In the genomic region with DNA sequence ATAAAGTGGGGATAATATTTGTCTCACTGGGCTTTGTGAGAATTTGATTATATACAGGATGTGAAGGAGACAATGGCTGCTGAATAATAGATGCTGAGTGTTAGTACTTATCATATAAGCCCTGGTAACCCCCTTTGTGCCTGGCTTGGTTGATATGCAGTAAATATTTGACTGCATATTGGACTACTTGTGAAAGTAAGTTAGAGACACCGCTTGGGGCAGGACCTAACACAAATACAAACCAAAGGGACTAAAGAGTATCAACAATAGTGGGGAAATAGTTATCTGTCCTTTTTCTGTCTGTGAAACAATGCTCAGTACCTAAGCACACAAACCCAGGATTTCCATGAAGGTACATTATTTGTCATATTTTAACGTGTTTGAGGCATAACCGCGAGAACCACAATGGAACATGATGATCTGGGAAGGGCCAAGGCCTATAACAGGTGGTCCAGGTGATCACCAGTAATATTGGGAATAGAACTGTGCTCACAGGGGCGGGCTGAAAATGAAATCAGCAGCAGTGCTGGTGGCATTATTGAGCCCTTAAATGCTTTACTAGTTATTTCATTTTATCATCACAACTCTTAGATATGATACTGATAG, we compare ENCODE assay signal across 15 cellular contexts.
DNase-seq lines count a peak whose midpoint lies in the region; ATAC-seq and TF ChIP-seq lines count a peak whose summit lies in the region.
"Had no signal": no experiment of that assay in that cellular context is flagged by ENCODE, and none has a peak within 500 bp of the region (broad histone marks: within the 10 kb centered on the region; RNA-seq: fewer than 3 reads in every experiment).

No MANE protein-coding gene starts in this region.

- 83% methylated on average over 5 of the region's 5 CpGs for WGBS in esophagus squamous epithelium, 2 donors

- H3K36me3 Mint-ChIP-seq in activated CD4-positive, alpha-beta memory T cell treated with anti-CD3 and anti-CD28 coated beads for 36 hours, result no peaks in the 10 kb centered on the region
- no peaks in the 10 kb centered on the region for H3K36me3 Mint-ChIP-seq in activated CD4-positive, alpha-beta memory T cell treated with anti-CD3 and anti-CD28 coated beads, Interleukin-2, amount 10 ng/mL, durations not matched to agents 7 days and 5 days (ENCODE audit: low read depth)
- no peaks in the 10 kb centered on the region for H3K36me3 Mint-ChIP-seq in activated naive CD8-positive, alpha-beta T cell treated with anti-CD3 and anti-CD28 coated beads for 36 hours

- POLR2A ChIA-PET in activated CD4-positive, alpha-beta memory T cell treated with anti-CD3 and anti-CD28 coated beads for 36 hours (lab: Charles Lee), result interaction anchor here (1.8 kb wide), 1 partner anchor 178 kb away, joined by 13 read pairs; no protein-coding TSS in a partner anchor
- POLR2A ChIA-PET in activated CD4-positive, alpha-beta memory T cell treated with anti-CD3 and anti-CD28 coated beads, Interleukin-2, amount 10 ng/mL, durations not matched to agents 7 days and 5 days (lab: Charles Lee), result no interaction called here

- DNase-seq in activated CD4-positive, alpha-beta memory T cell treated with anti-CD3 and anti-CD28 coated beads for 36 hours, result peak; percentile 27
- no peak for DNase-seq in activated CD4-positive, alpha-beta memory T cell treated with anti-CD3 and anti-CD28 coated beads, Interleukin-2, amount 10 ng/mL, durations not matched to agents 7 days and 5 days
- DNase-seq in GM06990 (ENCODE audit: extremely low read depth, insufficient read length) (peak; percentile 45), esophagus squamous epithelium (lab: John Stamatoyannopoulos, UW) (no peak), hepatic stellate cell (ENCODE audit: low spot score) (no peak)
- DNase-seq in activated naive CD8-positive, alpha-beta T cell treated with anti-CD3 and anti-CD28 coated beads for 36 hours, result peak; percentile 28
- DNase-seq: KBM-7, NCI-H1092 treated with DMSO at 0.1 percent for 48 hours, NCI-H1694, NCI-H69, PC-3 had no signal

- intact Hi-C loops in activated CD4-positive, alpha-beta memory T cell treated with anti-CD3 and anti-CD28 coated beads for 36 hours (cut with micrococcal nuclease), result loop anchor here (1.0 to 5.0 kb wide), 10 partner anchors 50 to 1650 kb away; partner anchors contain the start of genes PUM3 and RFX3
- intact Hi-C loops in esophagus squamous epithelium (cut with DNase I), result no loop called here

- no peak for TF ChIP-seq POLR2A in esophagus squamous epithelium (IDR thresholded peaks at IDR 0.05)

- H3K36me3 ChIP-seq in GM06990 (ENCODE audit: control insufficient read depth, insufficient read depth, low read length) (no peaks in the 10 kb centered on the region), esophagus squamous epithelium (no peaks in the 10 kb centered on the region)

- no peak overlapping the region for H3K4me3 Mint-ChIP-seq in activated CD4-positive, alpha-beta memory T cell treated with anti-CD3 and anti-CD28 coated beads for 36 hours
- H3K4me3 Mint-ChIP-seq in activated CD4-positive, alpha-beta memory T cell treated with anti-CD3 and anti-CD28 coated beads, Interleukin-2, amount 10 ng/mL, durations not matched to agents 7 days and 5 days, result no peak overlapping the region
- H3K4me3 Mint-ChIP-seq in activated naive CD8-positive, alpha-beta T cell treated with anti-CD3 and anti-CD28 coated beads for 36 hours, result no peak overlapping the region
- H3K4me3 Mint-ChIP-seq: GM23338 had no signal

- no peaks in the 10 kb centered on the region for H3K9me3 ChIP-seq in esophagus squamous epithelium

- no peak overlapping the region for H3K27ac ChIP-seq in esophagus squamous epithelium
- H3K27ac ChIP-seq: C4-2B had no signal

- H3K4me3 ChIP-seq in GM06990 (replicated peaks; ENCODE audit: low read depth, low read length) (no peak overlapping the region), esophagus squamous epithelium (no peak overlapping the region)
- H3K4me3 ChIP-seq: GM23338 had no signal

- H3K4me1 ChIP-seq in esophagus squamous epithelium, result no peaks in the 10 kb centered on the region

- H3K27me3 ChIP-seq in GM06990 (replicated peaks; ENCODE audit: control insufficient read depth, insufficient read depth, low read length) (no peaks in the 10 kb centered on the region), esophagus squamous epithelium (no peaks in the 10 kb centered on the region)

- TF ChIP-seq CTCF in GM06990 (IDR thresholded peaks at IDR 0.05; ENCODE audit: insufficient read depth, low read length, poor library complexity, severe bottlenecking) (no peak), esophagus squamous epithelium (IDR thresholded peaks at IDR 0.05) (no peak)

- H3K27ac Mint-ChIP-seq in activated CD4-positive, alpha-beta memory T cell treated with anti-CD3 and anti-CD28 coated beads for 36 hours, result peak overlapping the region; percentile 9
- no peak overlapping the region for H3K27ac Mint-ChIP-seq in activated CD4-positive, alpha-beta memory T cell treated with anti-CD3 and anti-CD28 coated beads, Interleukin-2, amount 10 ng/mL, durations not matched to agents 7 days and 5 days
- H3K27ac Mint-ChIP-seq in activated naive CD8-positive, alpha-beta T cell treated with anti-CD3 and anti-CD28 coated beads for 36 hours, result peak overlapping the region; percentile 96
- H3K27ac Mint-ChIP-seq: GM23338 had no signal

- ATAC-seq in HG02981 (IDR thresholded peaks at IDR 0.05; ENCODE audit: unreplicated experiment) (peak; percentile 24), GM21390 (IDR thresholded peaks at IDR 0.05; ENCODE audit: unreplicated experiment) (no peak)
- ATAC-seq: GM23338, PC-3 had no signal

- no peaks in the 10 kb centered on the region for H3K9me3 Mint-ChIP-seq in activated CD4-positive, alpha-beta memory T cell treated with anti-CD3 and anti-CD28 coated beads for 36 hours
- no peaks in the 10 kb centered on the region for H3K9me3 Mint-ChIP-seq in activated CD4-positive, alpha-beta memory T cell treated with anti-CD3 and anti-CD28 coated beads, Interleukin-2, amount 10 ng/mL, durations not matched to agents 7 days and 5 days
- no peaks in the 10 kb centered on the region for H3K9me3 Mint-ChIP-seq in activated naive CD8-positive, alpha-beta T cell treated with anti-CD3 and anti-CD28 coated beads for 36 hours
- H3K9me3 Mint-ChIP-seq: GM23338 had no signal

- H3K27me3 Mint-ChIP-seq in activated CD4-positive, alpha-beta memory T cell treated with anti-CD3 and anti-CD28 coated beads for 36 hours, result peaks cover 24% of the 10 kb centered on the region
- peaks cover 17% of the 10 kb centered on the region for H3K27me3 Mint-ChIP-seq in activated CD4-positive, alpha-beta memory T cell treated with anti-CD3 and anti-CD28 coated beads, Interleukin-2, amount 10 ng/mL, durations not matched to agents 7 days and 5 days
- peaks cover 20% of the 10 kb centered on the region for H3K27me3 Mint-ChIP-seq in activated naive CD8-positive, alpha-beta T cell treated with anti-CD3 and anti-CD28 coated beads for 36 hours

- CTCF ChIA-PET in activated CD4-positive, alpha-beta memory T cell treated with anti-CD3 and anti-CD28 coated beads for 36 hours (lab: Charles Lee), result interaction anchor here (1.4 kb wide), 1 partner anchor 178 kb away, joined by 4 read pairs; no protein-coding TSS in a partner anchor
- CTCF ChIA-PET in activated CD4-positive, alpha-beta memory T cell treated with anti-CD3 and anti-CD28 coated beads, Interleukin-2, amount 10 ng/mL, durations not matched to agents 7 days and 5 days (lab: Charles Lee), result interaction anchor here (1.2 kb wide), 1 partner anchor 41 kb away, joined by 3 read pairs; no protein-coding TSS in a partner anchor

- peaks cover 40% of the 10 kb centered on the region for H3K4me1 Mint-ChIP-seq in activated CD4-positive, alpha-beta memory T cell treated with anti-CD3 and anti-CD28 coated beads for 36 hours (ENCODE audit: low read depth)
- peaks cover 30% of the 10 kb centered on the region for H3K4me1 Mint-ChIP-seq in activated CD4-positive, alpha-beta memory T cell treated with anti-CD3 and anti-CD28 coated beads, Interleukin-2, amount 10 ng/mL, durations not matched to agents 7 days and 5 days
- H3K4me1 Mint-ChIP-seq in activated naive CD8-positive, alpha-beta T cell treated with anti-CD3 and anti-CD28 coated beads for 36 hours, result peaks cover 33% of the 10 kb centered on the region

Comparison
In these comparisons a context has a peak if more than half of its experiments do, and no peak if none do; other contexts are left out.
1. DNase-seq: peak in activated CD4-positive, alpha-beta memory T cell treated with anti-CD3 and anti-CD28 coated beads for 36 hours (single experiment), GM06990 (single experiment) and activated naive CD8-positive, alpha-beta T cell treated with anti-CD3 and anti-CD28 coated beads for 36 hours (single experiment); none in activated CD4-positive, alpha-beta memory T cell treated with anti-CD3 and anti-CD28 coated beads, Interleukin-2, amount 10 ng/mL, durations not matched to agents 7 days and 5 days (single experiment), esophagus squamous epithelium (single experiment) and hepatic stellate cell (single experiment).